17 cellular contexts compared by ENCODE assay signal in genomic region chr5:91139572-91140200, GRCh38.
A peak's percentile ranks its signal among the peaks of the same experiment; 100 is the strongest.
DNase-seq lines count a peak whose midpoint lies in the region; ATAC-seq and TF ChIP-seq lines count a peak whose summit lies in the region.
"Had no signal": no experiment of that assay in that cellular context is flagged by ENCODE, and none has a peak within 500 bp of the region (broad histone marks: within the 10 kb centered on the region; RNA-seq: fewer than 3 reads in every experiment).

No MANE protein-coding gene starts in this region.

- H3K9me3 Mint-ChIP-seq in CD14-positive monocyte, result peaks cover 0 to 3% (median 0%) of the 10 kb centered on the region in 7 donors

- intact Hi-C loops in CD14-positive monocyte (cut with micrococcal nuclease), result no loop called here
- intact Hi-C loops in esophagus squamous epithelium (cut with DNase I), result no loop called here

- H3K36me3 Mint-ChIP-seq in CD14-positive monocyte, result peaks cover 2% of the 10 kb centered on the region in 2 donors

- H3K4me3 ChIP-seq in esophagus squamous epithelium, result no peak overlapping the region
- H3K4me3 ChIP-seq in muscle layer of colon (ENCODE audit: low read depth in 1 of 2, low read length in 2 of 2), result no peak overlapping the region
- H3K4me3 ChIP-seq: gastrocnemius medialis had no signal

- H3K4me1 Mint-ChIP-seq in CD14-positive monocyte, result peaks cover 38% of the 10 kb centered on the region

- H3K27ac Mint-ChIP-seq in CD14-positive monocyte, result peak overlapping the region in 6 of 7 donors; percentile 1 to 75 (median 27)
- H3K27ac Mint-ChIP-seq: progenitor cell of endocrine pancreas had no signal

- H3K4me1 ChIP-seq in esophagus squamous epithelium (peaks cover 0 to 49% (median 0%) of the 10 kb centered on the region in 3 donors), muscle layer of colon (ENCODE audit: insufficient read depth, low read length) (peaks cover 16% of the 10 kb centered on the region)
- H3K4me1 ChIP-seq: gastrocnemius medialis had no signal

- H3K9ac ChIP-seq in muscle layer of colon (ENCODE audit: low read length), result no peak overlapping the region

- DNase-seq in CD14-positive monocyte (ENCODE audit: low spot score) (no peak), esophagus squamous epithelium (lab: John Stamatoyannopoulos, UW) (no peak), NCI-H345 (lab: John Stamatoyannopoulos, UW) (no peak), GM20000 (ENCODE audit: low spot score) (no peak), A172 (ENCODE audit: low spot score) (no peak)
- DNase-seq: activated CD4-positive, CD25-positive, alpha-beta regulatory T cell; activated CD8-positive, alpha-beta memory T cell treated with anti-CD3 and anti-CD28 coated beads, Interleukin-2, amount 50 U/mL, for 48 hours; activated naive CD4-positive, alpha-beta T cell treated with Interleukin-2 at 50 U/mL for 16 hours; effector CD4-positive, alpha-beta T cell; gastrocnemius medialis; NCI-H2029; NCI-H82; substantia nigra had no signal

- H3K9me3 ChIP-seq in esophagus squamous epithelium (no peaks in the 10 kb centered on the region), muscle layer of colon (ENCODE audit: low read length) (no peaks in the 10 kb centered on the region)
- H3K9me3 ChIP-seq: gastrocnemius medialis had no signal

- H3K27ac ChIP-seq in esophagus squamous epithelium, result peak overlapping the region in 3 of 4 donors; percentile 36 to 61 (median 53)
- H3K27ac ChIP-seq in muscle layer of colon (ENCODE audit: low read depth, low read length), result peak overlapping the region; percentile 38
- H3K27ac ChIP-seq: gastrocnemius medialis had no signal

- TF ChIP-seq POLR2A in esophagus squamous epithelium (IDR thresholded peaks at IDR 0.05), result no peak

- peaks cover 0 to 6% (median 0%) of the 10 kb centered on the region in 3 donors for H3K27me3 Mint-ChIP-seq in CD14-positive monocyte (ENCODE audit: low read depth in 3 of 3)
- H3K27me3 Mint-ChIP-seq: progenitor cell of endocrine pancreas had no signal

- peak overlapping the region in 1 of 2 donors; percentile 27 for H3K4me3 Mint-ChIP-seq in CD14-positive monocyte

- no peaks in the 10 kb centered on the region for H3K36me3 ChIP-seq in esophagus squamous epithelium
- no peaks in the 10 kb centered on the region for H3K36me3 ChIP-seq in muscle layer of colon (ENCODE audit: insufficient read depth, low read length)
- H3K36me3 ChIP-seq: gastrocnemius medialis had no signal

- H3K27me3 ChIP-seq in esophagus squamous epithelium, result no peaks in the 10 kb centered on the region
- H3K27me3 ChIP-seq in muscle layer of colon (ENCODE audit: control insufficient read depth in 1 of 2, insufficient read depth in 2 of 2, low read length in 2 of 2), result no peaks in the 10 kb centered on the region
- H3K27me3 ChIP-seq: gastrocnemius medialis had no signal

- ATAC-seq in HG02870 (IDR thresholded peaks at IDR 0.05; ENCODE audit: unreplicated experiment) (peak; percentile 47), HG03025 (IDR thresholded peaks at IDR 0.05; ENCODE audit: low FRiP score, unreplicated experiment) (no peak)

- TF ChIP-seq CTCF in CD14-positive monocyte (IDR thresholded peaks at IDR 0.05) (no peak), esophagus squamous epithelium (IDR thresholded peaks at IDR 0.05) (no peak), GM20000 (IDR thresholded peaks at IDR 0.05; ENCODE audit: extremely low read depth, missing control alignments) (no peak)
